16 cellular contexts compared by ENCODE assay signal in the genomic region with DNA sequence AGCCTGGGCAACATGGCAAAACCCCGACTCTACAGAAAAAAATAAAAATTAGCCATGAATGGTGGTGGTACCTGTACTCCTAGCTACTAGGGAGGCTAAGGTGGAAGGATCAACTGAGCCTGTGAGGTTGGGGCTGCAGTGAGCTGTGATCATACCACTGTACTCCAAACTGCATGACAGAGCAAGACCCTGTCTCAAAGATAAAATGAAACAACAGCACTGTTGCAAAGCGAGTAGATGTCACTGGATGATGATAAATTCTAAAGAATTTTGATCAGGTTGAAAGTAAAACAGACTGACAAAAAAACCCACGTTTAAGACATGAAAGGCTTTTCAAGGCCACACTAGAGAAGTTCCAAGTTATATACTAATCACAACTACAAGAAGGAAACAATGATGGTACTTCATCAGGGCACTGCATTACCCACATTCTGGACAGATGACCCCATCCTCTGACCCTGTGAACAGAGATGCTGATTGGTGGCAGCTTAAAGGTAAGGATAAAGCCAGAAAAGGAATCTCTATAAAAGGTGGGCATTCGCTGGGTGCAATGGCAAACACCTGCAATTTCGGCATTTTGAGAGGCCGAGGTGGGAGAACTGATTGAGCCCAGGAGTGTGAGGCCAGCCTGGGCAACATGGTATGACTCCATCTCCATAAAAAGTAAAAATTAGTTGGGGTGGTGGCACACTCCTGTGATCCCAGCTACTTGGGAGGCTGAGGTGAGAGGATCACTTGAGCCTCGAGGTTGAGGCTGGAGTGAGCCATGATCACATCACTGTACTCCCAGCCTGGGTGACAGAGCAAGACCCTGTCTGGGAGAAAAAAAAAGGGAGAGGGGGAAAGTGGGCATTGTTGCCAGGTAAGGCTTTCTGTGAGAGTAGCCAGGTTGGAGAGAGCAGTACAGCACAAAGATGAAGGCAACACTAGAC. TPM values are rescaled to one million over a fixed set of nuclear protein-coding genes. Genes with fewer than 3 reads are reported as not detected.
DNase-seq lines count a peak whose midpoint lies in the region; ATAC-seq and FAIRE-seq lines count a peak whose summit lies in the region.
"Had no signal": no experiment of that assay in that cellular context is flagged by ENCODE, and none has a peak within 500 bp of the region (broad histone marks: within the 10 kb centered on the region; RNA-seq: fewer than 3 reads in every experiment).

No MANE protein-coding gene starts in this region.

- H3K9me3 Mint-ChIP-seq in CD4-positive, CD25-positive, alpha-beta regulatory T cell: no peaks in the 10 kb centered on the region
- H3K9me3 Mint-ChIP-seq in activated naive CD8-positive, alpha-beta T cell (ENCODE audit: low read depth): no peaks in the 10 kb centered on the region
- H3K9me3 Mint-ChIP-seq in natural killer cell treated with Interleukin-12 subunit alpha and Interleukin-12 subunit beta and Interleukin-15 and Interleukin-18, amount 100 ng/mL, for 72 hours: no peaks in the 10 kb centered on the region

- no peak for FAIRE-seq in urothelium cell line (lab: Jason Lieb, UNC)
- FAIRE-seq: GM12892 had no signal

- H3K27me3 Mint-ChIP-seq in CD4-positive, CD25-positive, alpha-beta regulatory T cell: no peaks in the 10 kb centered on the region
- no peaks in the 10 kb centered on the region for H3K27me3 Mint-ChIP-seq in activated naive CD8-positive, alpha-beta T cell
- no peaks in the 10 kb centered on the region for H3K27me3 Mint-ChIP-seq in natural killer cell treated with Interleukin-12 subunit alpha and Interleukin-12 subunit beta and Interleukin-15 and Interleukin-18, amount 100 ng/mL, for 72 hours

- no peaks in the 10 kb centered on the region for H3K27me3 ChIP-seq in BLaER1 treated with 17β-estradiol and CSF1 and Interleukin-3, amounts not matched to agents 10 nM and 100 nM
- no peaks in the 10 kb centered on the region for H3K27me3 ChIP-seq in CD4-positive, CD25-positive, alpha-beta regulatory T cell (ENCODE audit: control insufficient read depth, insufficient read depth, low read length)

- peaks cover 0 to 32% (median 13%) of the 10 kb centered on the region in 11 experiments; a peak in 12 of 22 replicates for H3K9me3 ChIP-seq in BLaER1 treated with 17β-estradiol and CSF1 and Interleukin-3, amounts not matched to agents 10 nM and 100 nM (replicated peaks in 1 of 11)
- no peaks in the 10 kb centered on the region for H3K9me3 ChIP-seq in CD4-positive, CD25-positive, alpha-beta regulatory T cell (ENCODE audit: control insufficient read depth in 2 of 2, low read length in 2 of 2)
- H3K9me3 ChIP-seq: HAP-1 had no signal

- H3K4me3 Mint-ChIP-seq in CD4-positive, CD25-positive, alpha-beta regulatory T cell: peak overlapping the region; percentile 57 to 84 (median 70)
- peak overlapping the region; percentile 63 for H3K4me3 Mint-ChIP-seq in activated naive CD8-positive, alpha-beta T cell
- H3K4me3 Mint-ChIP-seq in natural killer cell treated with Interleukin-12 subunit alpha and Interleukin-12 subunit beta and Interleukin-15 and Interleukin-18, amount 100 ng/mL, for 72 hours: peak overlapping the region; percentile 70

- no peak overlapping the region for H3K9ac ChIP-seq in BLaER1 treated with 17β-estradiol and CSF1 and Interleukin-3, amounts not matched to agents 10 nM and 100 nM

- ATAC-seq in CD4-positive, CD25-positive, alpha-beta regulatory T cell (ENCODE audit: low read depth in 2 of 2): no peak
- ATAC-seq in natural killer cell treated with Interleukin-12 subunit alpha and Interleukin-12 subunit beta and Interleukin-15 and Interleukin-18, amount 100 ng/mL, for 72 hours: no peak
- ATAC-seq: left ventricle myocardium superior had no signal

- H3K4me1 Mint-ChIP-seq in CD4-positive, CD25-positive, alpha-beta regulatory T cell: peaks cover 42 to 82% (median 65%) of the 10 kb centered on the region in 4 donors
- H3K4me1 Mint-ChIP-seq in activated naive CD8-positive, alpha-beta T cell (ENCODE audit: low read depth): peaks cover 75% of the 10 kb centered on the region
- peaks cover 53 to 61% of the 10 kb centered on the region in 2 donors for H3K4me1 Mint-ChIP-seq in natural killer cell treated with Interleukin-12 subunit alpha and Interleukin-12 subunit beta and Interleukin-15 and Interleukin-18, amount 100 ng/mL, for 72 hours (ENCODE audit: low read depth in 2 of 2)

- H3K4me2 ChIP-seq in BLaER1 treated with 17β-estradiol and CSF1 and Interleukin-3, amounts not matched to agents 10 nM and 100 nM: peak overlapping the region in 9 of 11 experiments; percentile 2 to 54 (median 16); a peak in 10 of 22 replicates

- DNase-seq in CD4-positive, CD25-positive, alpha-beta regulatory T cell: no peak
- no peak for DNase-seq in natural killer cell treated with Interleukin-12 subunit alpha and Interleukin-12 subunit beta and Interleukin-15 and Interleukin-18, amount 100 ng/mL, for 72 hours (ENCODE audit: low spot score)
- no peak for DNase-seq in NCI-H82 (lab: John Stamatoyannopoulos, UW)
- no peak for DNase-seq in NCI-H524 treated with DMSO at 0.1 percent for 48 hours (lab: John Stamatoyannopoulos, UW)
- no peak for DNase-seq in urothelium cell line (ENCODE audit: low spot score)
- DNase-seq: effector CD4-positive, alpha-beta T cell; glutamatergic neuron; IMR-90; left ventricle myocardium superior; MM.1S; NCI-H2227 treated with DMSO at 0.1 percent for 48 hours; substantia nigra had no signal

- peaks cover 12% of the 10 kb centered on the region for H3K36me3 Mint-ChIP-seq in CD4-positive, CD25-positive, alpha-beta regulatory T cell
- H3K36me3 Mint-ChIP-seq in activated naive CD8-positive, alpha-beta T cell: peaks cover 13% of the 10 kb centered on the region
- no peaks in the 10 kb centered on the region for H3K36me3 Mint-ChIP-seq in natural killer cell treated with Interleukin-12 subunit alpha and Interleukin-12 subunit beta and Interleukin-15 and Interleukin-18, amount 100 ng/mL, for 72 hours

- peaks cover 13 to 89% (median 65%) of the 10 kb centered on the region in 11 experiments; a peak in 20 of 22 replicates for H3K36me3 ChIP-seq in BLaER1 treated with 17β-estradiol and CSF1 and Interleukin-3, amounts not matched to agents 10 nM and 100 nM
- H3K36me3 ChIP-seq in CD4-positive, CD25-positive, alpha-beta regulatory T cell (ENCODE audit: control insufficient read depth, insufficient read depth, low read length): no peaks in the 10 kb centered on the region
- H3K36me3 ChIP-seq: HAP-1 had no signal

- peak overlapping the region; percentile 80 to 89 (median 88) for H3K27ac Mint-ChIP-seq in CD4-positive, CD25-positive, alpha-beta regulatory T cell
- peak overlapping the region; percentile 92 for H3K27ac Mint-ChIP-seq in activated naive CD8-positive, alpha-beta T cell
- peak overlapping the region; percentile 63 to 95 for H3K27ac Mint-ChIP-seq in natural killer cell treated with Interleukin-12 subunit alpha and Interleukin-12 subunit beta and Interleukin-15 and Interleukin-18, amount 100 ng/mL, for 72 hours

- peaks cover 45 to 92% (median 60%) of the 10 kb centered on the region in 10 experiments for H3K4me1 ChIP-seq in BLaER1 treated with 17β-estradiol and CSF1 and Interleukin-3, amounts not matched to agents 10 nM and 100 nM
- H3K4me1 ChIP-seq in CD4-positive, CD25-positive, alpha-beta regulatory T cell (ENCODE audit: control insufficient read depth, insufficient read depth, low read length, poor library complexity, severe bottlenecking): peaks cover 65% of the 10 kb centered on the region
- H3K4me1 ChIP-seq: HAP-1 had no signal

- H3K27ac ChIP-seq in BLaER1 treated with 17β-estradiol and CSF1 and Interleukin-3, amounts not matched to agents 10 nM and 100 nM: peak overlapping the region in 6 of 11 experiments; percentile 4 to 36 (median 20); a peak in 4 of 22 replicates
- H3K27ac ChIP-seq in CD4-positive, CD25-positive, alpha-beta regulatory T cell (ENCODE audit: insufficient read depth, low read length, poor library complexity, severe bottlenecking): peak overlapping the region; percentile 26

- peaks cover 92 to 100% (median 99%) of the 10 kb centered on the region in 11 experiments for H4K20me1 ChIP-seq in BLaER1 treated with 17β-estradiol and CSF1 and Interleukin-3, amounts not matched to agents 10 nM and 100 nM

- no peak overlapping the region for H3K4me3 ChIP-seq in BLaER1 treated with 17β-estradiol and CSF1 and Interleukin-3, amounts not matched to agents 10 nM and 100 nM
- peak overlapping the region; percentile 74 for H3K4me3 ChIP-seq in CD4-positive, CD25-positive, alpha-beta regulatory T cell (ENCODE audit: low read depth, low read length)
- H3K4me3 ChIP-seq: HAP-1 had no signal

RNA-seq across cellular contexts. Expression of a gene that starts 59.2 kb away (rescaled TPM):
- 146 TPM for total RNA-seq in CD4-positive, CD25-positive, alpha-beta regulatory T cell
- polyA plus RNA-seq in CD4-positive, CD25-positive, alpha-beta regulatory T cell: 10 to 100 TPM; 34.0 to 49.0 (median 37.8) TPM
- total RNA-seq in natural killer cell treated with Interleukin-12 subunit alpha and Interleukin-12 subunit beta and Interleukin-15 and Interleukin-18, amount 100 ng/mL, for 72 hours: 100 to 1,000 TPM; 119 to 162 TPM
